ENCODE assay signal across 28 cellular contexts in genomic region chr3:172115059-172115458, GRCh38.
"Had no signal": no experiment of that assay in that cellular context is flagged by ENCODE, and none has a peak within 500 bp of the region (broad histone marks: within the 10 kb centered on the region; RNA-seq: fewer than 3 reads in every experiment).

No MANE protein-coding gene starts in this region.

- H3K4me3 ChIP-seq: colonic mucosa, dorsolateral prefrontal cortex, lower lobe of right lung, right atrium auricular region, spleen, thoracic aorta, uterus had no signal

- H3K4me3 Mint-ChIP-seq: activated naive CD8-positive, alpha-beta T cell; type B pancreatic cell had no signal

- H3K36me3 ChIP-seq: colonic mucosa, thoracic aorta, uterus had no signal

- DNase-seq: activated CD4-positive, alpha-beta T cell treated with anti-CD3 and anti-CD28 coated beads for 48 hours; activated CD4-positive, alpha-beta T cell treated with anti-CD3 and anti-CD28 coated beads, Interleukin-2, amount 50 U/mL, for 48 hours; activated CD8-positive, alpha-beta memory T cell treated with anti-CD3 and anti-CD28 coated beads for 24 hours; activated effector memory CD4-positive, alpha-beta T cell treated with Interleukin-2 at 50 U/mL for 16 hours; activated naive CD4-positive, alpha-beta T cell treated with Interleukin-2 at 50 U/mL for 16 hours; colonic mucosa; dorsolateral prefrontal cortex; effector memory CD4-positive, alpha-beta T cell; kidney glomerular epithelial cell; lower lobe of right lung; mesenchymal stem cell; occipital lobe; spleen; stimulated activated CD4-positive, alpha-beta T cell treated with anti-CD3 and anti-CD28 coated beads, Interleukin-2, amount 100 ng/mL, for 48 hours; stimulated activated naive CD4-positive, alpha-beta T cell treated with Interleukin-2 at 50 U/mL for 16 hours; T-helper 1 cell; T-helper 9 cell; uterus had no signal

- H3K27me3 ChIP-seq: colonic mucosa, dorsolateral prefrontal cortex, right atrium auricular region, uterus had no signal

- H3K27ac ChIP-seq: colonic mucosa, dorsolateral prefrontal cortex, lower lobe of right lung, right atrium auricular region, thoracic aorta, uterus, VCaP had no signal

- H3K27ac Mint-ChIP-seq: activated naive CD8-positive, alpha-beta T cell; type B pancreatic cell had no signal

- FAIRE-seq: bronchial epithelial cell, frontal cortex, TTC549 had no signal

- H3K4me1 ChIP-seq: colonic mucosa, uterus had no signal

- ATAC-seq: activated CD4-positive, CD25-positive, alpha-beta regulatory T cell treated with anti-CD3 and anti-CD28 coated beads, Interleukin-2, amount 50 U/mL, for 24 hours; left lobe of liver had no signal

- H3K9me3 ChIP-seq: colonic mucosa, lower lobe of right lung, right atrium auricular region, spleen, thoracic aorta, uterus had no signal
